8 cellular contexts compared by ENCODE assay signal in the genomic region with DNA sequence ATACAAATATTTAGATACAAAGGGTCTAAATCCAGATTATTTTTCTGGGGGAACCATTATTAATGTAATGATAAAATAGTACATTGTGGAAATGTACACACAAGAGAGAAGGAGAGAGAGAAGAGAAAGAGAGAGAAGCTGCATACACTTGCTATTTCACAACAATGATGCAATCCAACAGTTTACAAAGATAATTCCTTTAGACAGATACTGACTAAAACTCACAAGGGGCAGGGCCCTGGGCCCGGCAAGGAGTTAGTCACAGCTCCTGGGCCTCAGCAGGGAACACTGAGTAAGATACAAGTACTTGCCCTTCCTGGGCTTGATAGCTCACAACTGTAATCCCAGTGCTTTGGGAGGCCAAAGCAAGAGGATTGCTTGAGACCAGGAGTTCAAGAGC. TPM values are rescaled to one million over a fixed set of nuclear protein-coding genes. Genes with fewer than 3 reads are reported as not detected.
DNase-seq lines count a peak whose midpoint lies in the region; ATAC-seq, FAIRE-seq and TF ChIP-seq lines count a peak whose summit lies in the region.
"Not testable (repeated sequence)": the region's sequence is repeated elsewhere in the genome, so short reads cannot be mapped to it uniquely, and the experiment has no call there.

No MANE protein-coding gene starts in this region.

- peak; percentile 73 for DNase-seq in AG09309 (ENCODE audit: low read depth)
- DNase-seq in H54 (ENCODE audit: insufficient read length, low spot score): peak; percentile 45
- peak; percentile 94 for DNase-seq in MV-4-11 (lab: John Stamatoyannopoulos, UW)
- not testable (repeated sequence) for DNase-seq in SK-N-SH
- DNase-seq in cardiac fibroblast (ENCODE audit: low read depth in 2 of 2): peak; percentile 89 to 94
- DNase-seq in foreskin melanocyte: peak; percentile 10
- peak; percentile 95 for DNase-seq in mesenchymal stem cell

- H3K18ac ChIP-seq in mesenchymal stem cell (ENCODE audit: low read depth in 1 of 2, low read length in 2 of 2): not testable (repeated sequence)

- H2BK120ac ChIP-seq in mesenchymal stem cell (ENCODE audit: low read depth, low read length): not testable (repeated sequence)

- H2BK5ac ChIP-seq in mesenchymal stem cell (ENCODE audit: low read depth, low read length, poor library complexity, severe bottlenecking): not testable (repeated sequence)

- not testable (repeated sequence) for H2AK5ac ChIP-seq in mesenchymal stem cell (ENCODE audit: low read length, severe bottlenecking)

- not testable (repeated sequence) for H3K36me3 Mint-ChIP-seq in stimulated activated memory B cell treated with anti-CD40 and anti-IgM and Interleukin-4, amounts not matched to agents 10 μg/mL and 1 μg/mL and 100 μg/mL, for 72 hours

- TF ChIP-seq CTCF in AG09309 (IDR thresholded peaks at IDR 0.05; ENCODE audit: control insufficient read depth, insufficient read depth, low read depth, low read length, missing control alignments); SK-N-SH (IDR thresholded peaks at IDR 0.05); cardiac fibroblast (IDR thresholded peaks at IDR 0.05; ENCODE audit: low read depth, low read length): not testable (repeated sequence)

- not testable (repeated sequence) for H2BK15ac ChIP-seq in mesenchymal stem cell (ENCODE audit: low read depth, poor library complexity, severe bottlenecking)

- H2BK12ac ChIP-seq in mesenchymal stem cell (ENCODE audit: low read length in 2 of 2): not testable (repeated sequence)

- not testable (repeated sequence) for H3K27me3 ChIP-seq in SK-N-SH (ENCODE audit: insufficient read depth); mesenchymal stem cell (ENCODE audit: control insufficient read depth in 1 of 2, insufficient read depth in 1 of 2, low read length in 2 of 2)

- POLR2A ChIA-PET in SK-N-SH (lab: Yijun Ruan, JAX): not testable (repeated sequence)

- 38% methylated on average over 1 of the region's 1 CpG for WGBS in SK-N-SH (ENCODE audit: low lambda C conversion rate)
- WGBS in mesenchymal stem cell: 0% methylated on average over 1 of the region's 1 CpG

- not testable (repeated sequence) for H3F3A ChIP-seq in SK-N-SH (replicated peaks; ENCODE audit: insufficient read depth)

- not testable (repeated sequence) for TF ChIP-seq EP300 in SK-N-SH (IDR thresholded peaks at IDR 0.05; ENCODE audit: borderline replicate concordance in 1 of 2, low read depth in 1 of 2, low read length in 1 of 2)

- not testable (repeated sequence) for H3K27me3 Mint-ChIP-seq in stimulated activated memory B cell treated with anti-CD40 and anti-IgM and Interleukin-4, amounts not matched to agents 10 μg/mL and 1 μg/mL and 100 μg/mL, for 72 hours

- peak overlapping the region; percentile 38 for H3K27ac Mint-ChIP-seq in stimulated activated memory B cell treated with anti-CD40 and anti-IgM and Interleukin-4, amounts not matched to agents 10 μg/mL and 1 μg/mL and 100 μg/mL, for 72 hours

- H3K36me3 ChIP-seq in SK-N-SH (replicated peaks in 1 of 2; ENCODE audit: control insufficient read depth in 1 of 2, insufficient read depth in 2 of 2, low read length in 1 of 2); mesenchymal stem cell (ENCODE audit: control insufficient read depth in 1 of 2, insufficient read depth in 2 of 2, low read depth in 1 of 2, low read length in 2 of 2): not testable (repeated sequence)

- H4K91ac ChIP-seq in mesenchymal stem cell (ENCODE audit: low read length): not testable (repeated sequence)

- FAIRE-seq in H54 (lab: Jason Lieb, UNC): not testable (repeated sequence)

- H3K14ac ChIP-seq in mesenchymal stem cell (ENCODE audit: low read length in 2 of 2): not testable (repeated sequence)

- not testable (repeated sequence) for H3K4me3 Mint-ChIP-seq in stimulated activated memory B cell treated with anti-CD40 and anti-IgM and Interleukin-4, amounts not matched to agents 10 μg/mL and 1 μg/mL and 100 μg/mL, for 72 hours

- not testable (repeated sequence) for H3K27ac ChIP-seq in SK-N-SH (ENCODE audit: low read depth in 2 of 2, low read length in 1 of 2); mesenchymal stem cell (ENCODE audit: low read length, poor library complexity, severe bottlenecking)

- not testable (repeated sequence) for H3K9me2 ChIP-seq in SK-N-SH

- H4K8ac ChIP-seq in mesenchymal stem cell (ENCODE audit: low read length): not testable (repeated sequence)

- not testable (repeated sequence) for H3K9me3 ChIP-seq in SK-N-SH; mesenchymal stem cell (ENCODE audit: control insufficient read depth, low read length)

- not testable (repeated sequence) for H3K9me3 Mint-ChIP-seq in stimulated activated memory B cell treated with anti-CD40 and anti-IgM and Interleukin-4, amounts not matched to agents 10 μg/mL and 1 μg/mL and 100 μg/mL, for 72 hours

- H3K4me3 ChIP-seq in AG09309 (ENCODE audit: control insufficient read depth, low read depth, low read length); SK-N-SH (ENCODE audit: low read depth in 2 of 2, low read length in 1 of 2); cardiac fibroblast (replicated peaks in 1 of 2; ENCODE audit: low read depth in 2 of 2, low read length in 2 of 2); mesenchymal stem cell (ENCODE audit: insufficient read depth in 1 of 2, low read depth in 1 of 2, low read length in 2 of 2): not testable (repeated sequence)

- H3K4me1 ChIP-seq in SK-N-SH (ENCODE audit: control insufficient read depth in 1 of 2, insufficient read depth in 2 of 2, low read depth in 1 of 2, low read length in 1 of 2); mesenchymal stem cell (ENCODE audit: control insufficient read depth, insufficient read depth, low read depth, low read length): not testable (repeated sequence)

- not testable (repeated sequence) for TF ChIP-seq POLR2A in H54 (IDR thresholded peaks at IDR 0.05; ENCODE audit: low read depth, low read length)

- H3K23ac ChIP-seq in mesenchymal stem cell (ENCODE audit: low read length in 2 of 2): not testable (repeated sequence)

- not testable (repeated sequence) for H3K4me2 ChIP-seq in SK-N-SH; mesenchymal stem cell (ENCODE audit: low read length, poor library complexity, severe bottlenecking)

- peaks cover 14% of the 10 kb centered on the region for H3K4me1 Mint-ChIP-seq in stimulated activated memory B cell treated with anti-CD40 and anti-IgM and Interleukin-4, amounts not matched to agents 10 μg/mL and 1 μg/mL and 100 μg/mL, for 72 hours

- not testable (repeated sequence) for TF ChIP-seq RAD21 in SK-N-SH (IDR thresholded peaks at IDR 0.05; ENCODE audit: low read length)

- not testable (repeated sequence) for H3K79me2 ChIP-seq in SK-N-SH (ENCODE audit: insufficient read depth)

- CTCF ChIA-PET in SK-N-SH (lab: Yijun Ruan, JAX): not testable (repeated sequence)

- H4K20me1 ChIP-seq in SK-N-SH (ENCODE audit: insufficient read depth): not testable (repeated sequence)

- not testable (repeated sequence) for H3K79me1 ChIP-seq in mesenchymal stem cell (replicated peaks; ENCODE audit: low read length, poor library complexity, severe bottlenecking)

- not testable (repeated sequence) for H3K9ac ChIP-seq in SK-N-SH
- H3K9ac ChIP-seq in mesenchymal stem cell (ENCODE audit: low read length): peak overlapping the region; percentile 57

- H3K4ac ChIP-seq in mesenchymal stem cell (ENCODE audit: low read depth in 1 of 2, low read length in 2 of 2): not testable (repeated sequence)

- ATAC-seq in stimulated activated memory B cell treated with anti-CD40 and anti-IgM and Interleukin-4, amounts not matched to agents 10 μg/mL and 1 μg/mL and 100 μg/mL, for 72 hours: not testable (repeated sequence)

- H2AFZ ChIP-seq in SK-N-SH (ENCODE audit: low read depth); mesenchymal stem cell (ENCODE audit: low read depth, low read length): not testable (repeated sequence)

TF ChIP-seq in SK-N-SH, 30 proteins besides CTCF, POLR2A, EP300 and RAD21:
- TF ChIP-seq, protein P1, sequence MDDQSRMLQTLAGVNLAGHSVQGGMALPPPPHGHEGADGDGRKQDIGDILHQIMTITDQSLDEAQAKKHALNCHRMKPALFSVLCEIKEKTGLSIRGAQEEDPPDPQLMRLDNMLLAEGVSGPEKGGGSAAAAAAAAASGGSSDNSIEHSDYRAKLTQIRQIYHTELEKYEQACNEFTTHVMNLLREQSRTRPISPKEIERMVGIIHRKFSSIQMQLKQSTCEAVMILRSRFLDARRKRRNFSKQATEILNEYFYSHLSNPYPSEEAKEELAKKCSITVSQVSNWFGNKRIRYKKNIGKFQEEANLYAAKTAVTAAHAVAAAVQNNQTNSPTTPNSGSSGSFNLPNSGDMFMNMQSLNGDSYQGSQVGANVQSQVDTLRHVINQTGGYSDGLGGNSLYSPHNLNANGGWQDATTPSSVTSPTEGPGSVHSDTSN (IDR thresholded peaks at IDR 0.05): 0 out of 2 replicates have a peak, but pooled peaks have one; percentile 24

RNA-seq across cellular contexts. Expression of a gene that starts 44.5 kb away (rescaled TPM):
- polyA plus RNA-seq in SK-N-SH (2012; rRNA removed): 12.7 and 19.5 TPM in 2 replicates
- 12.5 and 17.3 TPM in 2 replicates for polyA plus RNA-seq in SK-N-SH (2012; cell fraction: cytosol; rRNA removed)
- polyA plus RNA-seq in SK-N-SH (2012; cell fraction: nucleus; rRNA removed): 41.2 and 52.6 TPM in 2 replicates
- polyA plus RNA-seq in mesenchymal stem cell (2013, experiment 1 of 2): 14.3 TPM
- 12.9 TPM for polyA plus RNA-seq in mesenchymal stem cell (2013, experiment 2 of 2)
